28 cellular contexts compared by ENCODE assay signal in genomic region chr6:141347075-141347474, GRCh38.
DNase-seq lines count a peak whose midpoint lies in the region; ATAC-seq, FAIRE-seq and TF ChIP-seq lines count a peak whose summit lies in the region.
"Had no signal": no experiment of that assay in that cellular context is flagged by ENCODE, and none has a peak within 500 bp of the region (broad histone marks: within the 10 kb centered on the region; RNA-seq: fewer than 3 reads in every experiment).

No MANE protein-coding gene starts in this region.

- intact Hi-C loops in upper lobe of right lung (cut with DNase I) = no loop called here

- H3K27ac Mint-ChIP-seq in nephron = peak overlapping the region; percentile 2 to 30 (median 14)
- H3K27ac Mint-ChIP-seq: CD14-positive monocyte; CD8-positive, alpha-beta memory T cell; IgD-negative memory B cell had no signal

- no peaks in the 10 kb centered on the region for H3K9me3 Mint-ChIP-seq in nephron
- H3K9me3 Mint-ChIP-seq: CD8-positive, alpha-beta memory T cell; IgD-negative memory B cell had no signal

- no peaks in the 10 kb centered on the region for H3K36me3 ChIP-seq in upper lobe of right lung
- H3K36me3 ChIP-seq: BE2C had no signal

- H3K4me3 Mint-ChIP-seq in nephron = no peak overlapping the region
- H3K4me3 Mint-ChIP-seq: CD14-positive monocyte; CD8-positive, alpha-beta memory T cell; IgD-negative memory B cell had no signal

- peaks cover 5% of the 10 kb centered on the region for H3K4me1 Mint-ChIP-seq in nephron
- H3K4me1 Mint-ChIP-seq: CD14-positive monocyte; CD8-positive, alpha-beta memory T cell; IgD-negative memory B cell had no signal

- no peaks in the 10 kb centered on the region for H3K9me3 ChIP-seq in upper lobe of right lung
- H3K9me3 ChIP-seq: A549, BE2C had no signal

- no peak overlapping the region for H3K4me3 ChIP-seq in choroid plexus epithelial cell (ENCODE audit: low read depth, low read length)
- H3K4me3 ChIP-seq in upper lobe of right lung = no peak overlapping the region
- H3K4me3 ChIP-seq: A549 had no signal

- no peak for DNase-seq in GM19239 (ENCODE audit: insufficient read length, low spot score)
- peak; percentile 4 for DNase-seq in choroid plexus epithelial cell (ENCODE audit: low read depth)
- DNase-seq in AG08395 (ENCODE audit: low spot score) = no peak
- no peak for DNase-seq in upper lobe of right lung
- DNase-seq: BE2C; CD8-positive, alpha-beta memory T cell; DMS 273 treated with DMSO at 0.1 percent for 48 hours; DMS79; EL; GDM1; MM.1S; NCI-H1417; NCI-H1694; NCI-H2029 treated with DMSO at 0.1 percent for 48 hours; NCI-H526 treated with DMSO at 0.1 percent for 48 hours; SHP77 had no signal

- no peak for TF ChIP-seq CTCF in choroid plexus epithelial cell (conservative IDR thresholded peaks at IDR 0.05; ENCODE audit: low read depth, low read length)
- no peak for TF ChIP-seq CTCF in nephron (IDR thresholded peaks at IDR 0.05; ENCODE audit: unreplicated experiment in 3 of 3)
- no peak for TF ChIP-seq CTCF in upper lobe of right lung (IDR thresholded peaks at IDR 0.05)

- FAIRE-seq in GM19239 (lab: Jason Lieb, UNC) = peak; percentile 8
- FAIRE-seq: A549, GM12891, H54 had no signal

- no peaks in the 10 kb centered on the region for H3K4me1 ChIP-seq in upper lobe of right lung
- H3K4me1 ChIP-seq: A549, BE2C had no signal

- H3K27me3 ChIP-seq in upper lobe of right lung = no peaks in the 10 kb centered on the region
- H3K27me3 ChIP-seq: BE2C had no signal

- H3K27me3 Mint-ChIP-seq in nephron (ENCODE audit: low read depth) = no peaks in the 10 kb centered on the region
- H3K27me3 Mint-ChIP-seq: IgD-negative memory B cell had no signal

- H3K27ac ChIP-seq in upper lobe of right lung = no peak overlapping the region
- H3K27ac ChIP-seq: A549, HL-60, KMS-11, RWPE1 had no signal

- no peak for ATAC-seq in GM21390 (IDR thresholded peaks at IDR 0.05; ENCODE audit: unreplicated experiment)
- ATAC-seq in GM18511 (IDR thresholded peaks at IDR 0.05; ENCODE audit: unreplicated experiment) = no peak
- ATAC-seq in upper lobe of right lung = no peak
- ATAC-seq: A549, Panc1 had no signal

- no peaks in the 10 kb centered on the region for H3K36me3 Mint-ChIP-seq in nephron (ENCODE audit: low read depth)
- H3K36me3 Mint-ChIP-seq: CD14-positive monocyte; CD8-positive, alpha-beta memory T cell; IgD-negative memory B cell had no signal
